In genomic region chr10:49611166-49611814, GRCh38 we compare ENCODE assay signal across 15 cellular contexts. TPM values are rescaled to one million over a fixed set of nuclear protein-coding genes. Genes with fewer than 3 reads are reported as not detected.
DNase-seq lines count a peak whose midpoint lies in the region; ATAC-seq and TF ChIP-seq lines count a peak whose summit lies in the region.
"Had no signal": no experiment of that assay in that cellular context is flagged by ENCODE, and none has a peak within 500 bp of the region (broad histone marks: within the 10 kb centered on the region; RNA-seq: fewer than 3 reads in every experiment).

No MANE protein-coding gene starts in this region.

- H3K4me3 ChIP-seq in WERI-Rb-1 (ENCODE audit: low read depth, low read length), result peak overlapping the region; percentile 56
- H3K4me3 ChIP-seq: vagina had no signal

- H3K36me3 Mint-ChIP-seq in activated CD4-positive, alpha-beta T cell treated with anti-CD3 and anti-CD28 coated beads, Interleukin-2, amount 10 ng/mL, durations not matched to agents 7 days and 5 days (ENCODE audit: low read depth), result peaks cover 13% of the 10 kb centered on the region
- peaks cover 10 to 13% of the 10 kb centered on the region in 2 donors for H3K36me3 Mint-ChIP-seq in stimulated activated naive B cell treated with anti-CD40 and anti-IgM and Interleukin-4, amounts not matched to agents 10 μg/mL and 1 μg/mL and 100 μg/mL, for 72 hours
- H3K36me3 Mint-ChIP-seq in activated T-cell treated with anti-CD3 and anti-CD28 coated beads, Interleukin-2, amount 50 U/mL, for 72 hours (ENCODE audit: insufficient read depth in 2 of 2), result peaks cover 6 to 10% of the 10 kb centered on the region in 2 donors

- H3K27me3 ChIP-seq in WERI-Rb-1 (ENCODE audit: insufficient read depth, low read depth, severe bottlenecking), result no peaks in the 10 kb centered on the region

- H3K4me3 Mint-ChIP-seq in activated CD4-positive, alpha-beta T cell treated with anti-CD3 and anti-CD28 coated beads, Interleukin-2, amount 10 ng/mL, durations not matched to agents 7 days and 5 days, result no peak overlapping the region
- peak overlapping the region; percentile 33 to 56 for H3K4me3 Mint-ChIP-seq in stimulated activated naive B cell treated with anti-CD40 and anti-IgM and Interleukin-4, amounts not matched to agents 10 μg/mL and 1 μg/mL and 100 μg/mL, for 72 hours
- H3K4me3 Mint-ChIP-seq in activated T-cell treated with anti-CD3 and anti-CD28 coated beads, Interleukin-2, amount 50 U/mL, for 72 hours, result peak overlapping the region in 1 of 2 donors; percentile 32
- H3K4me3 Mint-ChIP-seq: effector memory CD8-positive, alpha-beta T cell; HFFc6 had no signal

- TF ChIP-seq CTCF in WERI-Rb-1 (IDR thresholded peaks at IDR 0.05; ENCODE audit: low read depth, low read length), result no peak

- no peaks in the 10 kb centered on the region for H3K9me3 ChIP-seq in WERI-Rb-1 (ENCODE audit: severe bottlenecking)
- H3K9me3 ChIP-seq: vagina had no signal

- no peak for DNase-seq in activated CD4-positive, alpha-beta T cell treated with anti-CD3 and anti-CD28 coated beads, Interleukin-2, amount 10 ng/mL, durations not matched to agents 7 days and 5 days
- no peak for DNase-seq in activated CD4-positive, alpha-beta T cell treated with anti-CD3 and anti-CD28 coated beads for 1 hour
- DNase-seq in WERI-Rb-1, result no peak
- peak; percentile 46 for DNase-seq in iPS-NIHi11 (ENCODE audit: low spot score)
- DNase-seq in stimulated activated naive B cell treated with anti-CD40 and anti-IgM and Interleukin-4, amounts not matched to agents 10 μg/mL and 1 μg/mL and 100 μg/mL, for 72 hours, result no peak
- no peak for DNase-seq in mucosa of gallbladder (ENCODE audit: low spot score)
- no peak for DNase-seq in activated T-cell treated with anti-CD3 and anti-CD28 coated beads, Interleukin-2, amount 50 U/mL, for 72 hours
- DNase-seq: activated CD8-positive, alpha-beta memory T cell treated with anti-CD3 and anti-CD28 coated beads, Interleukin-2, amount 50 U/mL, for 4 hours; effector memory CD8-positive, alpha-beta T cell; HFFc6; NCI-H1105 treated with DMSO at 0.1 percent for 48 hours had no signal

- H3K9me3 Mint-ChIP-seq in activated CD4-positive, alpha-beta T cell treated with anti-CD3 and anti-CD28 coated beads, Interleukin-2, amount 10 ng/mL, durations not matched to agents 7 days and 5 days, result peaks cover 7% of the 10 kb centered on the region
- H3K9me3 Mint-ChIP-seq in stimulated activated naive B cell treated with anti-CD40 and anti-IgM and Interleukin-4, amounts not matched to agents 10 μg/mL and 1 μg/mL and 100 μg/mL, for 72 hours, result peaks cover 10 to 12% of the 10 kb centered on the region in 2 donors
- H3K9me3 Mint-ChIP-seq in activated T-cell treated with anti-CD3 and anti-CD28 coated beads, Interleukin-2, amount 50 U/mL, for 72 hours, result no peaks in the 10 kb centered on the region

- peaks cover 13% of the 10 kb centered on the region for H3K4me1 Mint-ChIP-seq in activated CD4-positive, alpha-beta T cell treated with anti-CD3 and anti-CD28 coated beads, Interleukin-2, amount 10 ng/mL, durations not matched to agents 7 days and 5 days
- H3K4me1 Mint-ChIP-seq in stimulated activated naive B cell treated with anti-CD40 and anti-IgM and Interleukin-4, amounts not matched to agents 10 μg/mL and 1 μg/mL and 100 μg/mL, for 72 hours, result peaks cover 33 to 46% of the 10 kb centered on the region in 2 donors
- H3K4me1 Mint-ChIP-seq in activated T-cell treated with anti-CD3 and anti-CD28 coated beads, Interleukin-2, amount 50 U/mL, for 72 hours (ENCODE audit: low read depth), result peaks cover 7% of the 10 kb centered on the region

- ATAC-seq in stimulated activated naive B cell treated with anti-CD40 and anti-IgM and Interleukin-4, amounts not matched to agents 10 μg/mL and 1 μg/mL and 100 μg/mL, for 72 hours (replicated peaks), result no peak
- no peak for ATAC-seq in GM18520 (IDR thresholded peaks at IDR 0.05; ENCODE audit: unreplicated experiment)
- no peak for ATAC-seq in activated T-cell treated with anti-CD3 and anti-CD28 coated beads, Interleukin-2, amount 50 U/mL, for 72 hours (replicated peaks in 1 of 2)
- ATAC-seq: effector memory CD8-positive, alpha-beta T cell had no signal

- POLR2A ChIA-PET in activated CD4-positive, alpha-beta T cell treated with anti-CD3 and anti-CD28 coated beads, Interleukin-2, amount 10 ng/mL, durations not matched to agents 7 days and 5 days (lab: Charles Lee), result no interaction called here

- no peak overlapping the region for H3K27ac ChIP-seq in WERI-Rb-1
- H3K27ac ChIP-seq: vagina had no signal

- H3K27me3 Mint-ChIP-seq in activated CD4-positive, alpha-beta T cell treated with anti-CD3 and anti-CD28 coated beads, Interleukin-2, amount 10 ng/mL, durations not matched to agents 7 days and 5 days, result peaks cover 74% of the 10 kb centered on the region
- peaks cover 82 to 89% of the 10 kb centered on the region in 2 donors for H3K27me3 Mint-ChIP-seq in stimulated activated naive B cell treated with anti-CD40 and anti-IgM and Interleukin-4, amounts not matched to agents 10 μg/mL and 1 μg/mL and 100 μg/mL, for 72 hours
- H3K27me3 Mint-ChIP-seq in activated T-cell treated with anti-CD3 and anti-CD28 coated beads, Interleukin-2, amount 50 U/mL, for 72 hours (ENCODE audit: low read depth), result peaks cover 80% of the 10 kb centered on the region

- CTCF ChIA-PET in activated CD4-positive, alpha-beta T cell treated with anti-CD3 and anti-CD28 coated beads, Interleukin-2, amount 10 ng/mL, durations not matched to agents 7 days and 5 days (lab: Charles Lee), result no interaction called here

- no peaks in the 10 kb centered on the region for H3K36me3 ChIP-seq in WERI-Rb-1
- H3K36me3 ChIP-seq: vagina had no signal

- H3K27ac Mint-ChIP-seq in activated CD4-positive, alpha-beta T cell treated with anti-CD3 and anti-CD28 coated beads, Interleukin-2, amount 10 ng/mL, durations not matched to agents 7 days and 5 days, result peak overlapping the region; percentile 62
- H3K27ac Mint-ChIP-seq in stimulated activated naive B cell treated with anti-CD40 and anti-IgM and Interleukin-4, amounts not matched to agents 10 μg/mL and 1 μg/mL and 100 μg/mL, for 72 hours, result peak overlapping the region; percentile 85
- no peak overlapping the region for H3K27ac Mint-ChIP-seq in activated T-cell treated with anti-CD3 and anti-CD28 coated beads, Interleukin-2, amount 50 U/mL, for 72 hours
- H3K27ac Mint-ChIP-seq: effector memory CD8-positive, alpha-beta T cell; HFFc6 had no signal

RNA-seq across cellular contexts. Expression of gene SLC18A3, which starts 1.2 kb away (rescaled TPM):
- not detected for total RNA-seq in activated CD4-positive, alpha-beta T cell treated with anti-CD3 and anti-CD28 coated beads, Interleukin-2, amount 10 ng/mL, durations not matched to agents 7 days and 5 days
- 0.20 TPM for total RNA-seq in mucosa of gallbladder
- total RNA-seq in activated T-cell treated with anti-CD3 and anti-CD28 coated beads, Interleukin-2, amount 50 U/mL, for 72 hours, result not detected
- total RNA-seq: HFFc6, liver, omental fat pad had no signal

RNA-seq across cellular contexts. Expression of gene CHAT, which starts 2.5 kb away (rescaled TPM):
- total RNA-seq in activated CD4-positive, alpha-beta T cell treated with anti-CD3 and anti-CD28 coated beads, Interleukin-2, amount 10 ng/mL, durations not matched to agents 7 days and 5 days, result not detected
- total RNA-seq in mucosa of gallbladder, result 0.86 TPM
- under 1 TPM in 1 of 2 donors, not detected in 1; 0.14 TPM for total RNA-seq in activated T-cell treated with anti-CD3 and anti-CD28 coated beads, Interleukin-2, amount 50 U/mL, for 72 hours
- total RNA-seq: HFFc6, liver, omental fat pad, vagina had no signal
